ENCODE assay signal across 8 cellular contexts in the genomic region with DNA sequence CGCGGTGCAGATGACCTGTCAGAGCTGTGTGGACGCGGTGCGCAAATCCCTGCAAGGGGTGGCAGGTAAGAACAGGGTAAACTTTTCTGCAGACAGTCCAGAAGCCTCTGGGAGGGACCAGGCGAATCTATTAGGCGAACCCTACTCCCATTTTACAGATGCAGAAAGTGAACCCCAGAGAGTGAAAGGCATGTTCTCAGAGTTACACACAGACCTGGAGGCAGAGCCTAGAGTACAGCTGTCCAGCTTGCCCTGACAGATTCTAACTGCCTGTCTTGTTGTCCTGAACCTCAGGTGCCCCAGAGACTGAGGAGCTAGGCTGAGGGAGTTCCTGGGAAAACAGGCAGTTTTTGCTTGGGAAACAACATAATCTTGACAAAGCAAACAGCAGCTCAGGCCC. TPM values are rescaled to one million over a fixed set of nuclear protein-coding genes. Genes with fewer than 3 reads are reported as not detected.
DNase-seq lines count a peak whose midpoint lies in the region; ATAC-seq and TF ChIP-seq lines count a peak whose summit lies in the region.

No MANE protein-coding gene starts in this region.

- H3K4me1 Mint-ChIP-seq in effector memory CD8-positive, alpha-beta T cell (ENCODE audit: low read depth in 2 of 2), result peaks cover 16 to 35% of the 10 kb centered on the region in 2 donors
- H3K4me1 Mint-ChIP-seq in neural crest cell, result peaks cover 24% of the 10 kb centered on the region

- peaks cover 0 to 29% (median 17%) of the 10 kb centered on the region in 11 experiments; a peak in 17 of 22 replicates for H3K9me3 ChIP-seq in BLaER1 treated with 17β-estradiol and CSF1 and Interleukin-3, amounts not matched to agents 10 nM and 100 nM (replicated peaks in 1 of 11)
- no peaks in the 10 kb centered on the region for H3K9me3 ChIP-seq in Loucy (ENCODE audit: insufficient read depth, low read depth, low read length)

- peak overlapping the region; percentile 98; the same call in 1 of the 2 replicates for H2AFZ ChIP-seq in Loucy (ENCODE audit: low read length)

- no peaks in the 10 kb centered on the region for H3K27me3 Mint-ChIP-seq in effector memory CD8-positive, alpha-beta T cell
- no peaks in the 10 kb centered on the region for H3K27me3 Mint-ChIP-seq in neural crest cell (ENCODE audit: low read depth)

- ATAC-seq in effector memory CD8-positive, alpha-beta T cell (replicated peaks), result no peak
- no peak for ATAC-seq in HG03108 (IDR thresholded peaks at IDR 0.05; ENCODE audit: unreplicated experiment)

- peak overlapping the region; percentile 93 to 96 for H3K4me3 Mint-ChIP-seq in effector memory CD8-positive, alpha-beta T cell
- peak overlapping the region; percentile 96 for H3K4me3 Mint-ChIP-seq in neural crest cell

- H3F3A ChIP-seq in Loucy (ENCODE audit: low read depth), result no peaks in the 10 kb centered on the region

- no peaks in the 10 kb centered on the region for H3K27me3 ChIP-seq in BLaER1 treated with 17β-estradiol and CSF1 and Interleukin-3, amounts not matched to agents 10 nM and 100 nM
- no peaks in the 10 kb centered on the region for H3K27me3 ChIP-seq in Loucy (ENCODE audit: insufficient read depth, low read length, poor library complexity, severe bottlenecking)

- H3K79me2 ChIP-seq in Loucy (ENCODE audit: insufficient read depth, low read length), result peaks cover 10% of the 10 kb centered on the region; the same call in 1 of the 2 replicates

- peak overlapping the region; percentile 97 to 98 for H3K27ac Mint-ChIP-seq in effector memory CD8-positive, alpha-beta T cell
- H3K27ac Mint-ChIP-seq in neural crest cell (ENCODE audit: unreplicated experiment), result peak overlapping the region; percentile 99

- H3K4me2 ChIP-seq in BLaER1 treated with 17β-estradiol and CSF1 and Interleukin-3, amounts not matched to agents 10 nM and 100 nM, result peak overlapping the region; percentile 90 to 99 (median 95)
- H3K4me2 ChIP-seq in Loucy (ENCODE audit: low read depth, low read length, poor library complexity, severe bottlenecking), result peak overlapping the region; percentile 96

- H3K4me1 ChIP-seq in BLaER1 treated with 17β-estradiol and CSF1 and Interleukin-3, amounts not matched to agents 10 nM and 100 nM, result peaks cover 45 to 66% (median 60%) of the 10 kb centered on the region in 10 experiments
- peaks cover 14% of the 10 kb centered on the region for H3K4me1 ChIP-seq in Loucy (ENCODE audit: insufficient read depth, low read length, poor library complexity, severe bottlenecking)

- no peak for TF ChIP-seq CTCF in Loucy (conservative IDR thresholded peaks at IDR 0.05; ENCODE audit: low read length)
- TF ChIP-seq CTCF in neural crest cell (conservative IDR thresholded peaks at IDR 0.05), result no peak

- H3K9me3 Mint-ChIP-seq in effector memory CD8-positive, alpha-beta T cell, result no peaks in the 10 kb centered on the region
- H3K9me3 Mint-ChIP-seq in neural crest cell, result peaks cover 7% of the 10 kb centered on the region

- H3K36me3 Mint-ChIP-seq in effector memory CD8-positive, alpha-beta T cell (ENCODE audit: insufficient read depth), result peaks cover 19% of the 10 kb centered on the region
- peaks cover 4% of the 10 kb centered on the region for H3K36me3 Mint-ChIP-seq in neural crest cell (ENCODE audit: low read depth)

- H4K20me1 ChIP-seq in BLaER1 treated with 17β-estradiol and CSF1 and Interleukin-3, amounts not matched to agents 10 nM and 100 nM, result peaks cover 0 to 16% (median 6%) of the 10 kb centered on the region in 11 experiments; a peak in 7 of 22 replicates
- H4K20me1 ChIP-seq in Loucy (ENCODE audit: insufficient read depth, low read length, poor library complexity, severe bottlenecking), result no peaks in the 10 kb centered on the region

- peak overlapping the region; percentile 61 to 79 (median 71) for H3K4me3 ChIP-seq in BLaER1 treated with 17β-estradiol and CSF1 and Interleukin-3, amounts not matched to agents 10 nM and 100 nM
- peak overlapping the region; percentile 99 for H3K4me3 ChIP-seq in Loucy (ENCODE audit: low read length, poor library complexity, severe bottlenecking)

- no peaks in the 10 kb centered on the region for H3K9me2 ChIP-seq in Loucy (replicated peaks; ENCODE audit: low read depth, low read length)

- peak overlapping the region; percentile 72 to 92 (median 85) for H3K9ac ChIP-seq in BLaER1 treated with 17β-estradiol and CSF1 and Interleukin-3, amounts not matched to agents 10 nM and 100 nM
- peak overlapping the region; percentile 90 for H3K9ac ChIP-seq in Loucy (ENCODE audit: low read depth, low read length, poor library complexity, severe bottlenecking)

- peak overlapping the region; percentile 70 to 89 (median 79) for H3K27ac ChIP-seq in BLaER1 treated with 17β-estradiol and CSF1 and Interleukin-3, amounts not matched to agents 10 nM and 100 nM

- DNase-seq in effector memory CD8-positive, alpha-beta T cell, result no peak
- DNase-seq in neural crest cell (ENCODE audit: low read depth, low spot score) (no peak), NCI-H1436 (lab: John Stamatoyannopoulos, UW) (no peak), DMS53 treated with DMSO at 0.1 percent for 48 hours (lab: John Stamatoyannopoulos, UW; ENCODE audit: unreplicated experiment) (no peak)
- no peak for DNase-seq in stimulated activated CD4-positive, alpha-beta T cell treated with anti-CD3 and anti-CD28 coated beads, Interleukin-2, amount 100 ng/mL, for 24 hours

- H3K36me3 ChIP-seq in BLaER1 treated with 17β-estradiol and CSF1 and Interleukin-3, amounts not matched to agents 10 nM and 100 nM, result peaks cover 0 to 4% (median 0%) of the 10 kb centered on the region in 11 experiments; a peak in 6 of 22 replicates
- no peaks in the 10 kb centered on the region for H3K36me3 ChIP-seq in Loucy (ENCODE audit: insufficient read depth, low read length)

RNA-seq across cellular contexts. Expression of a gene that starts 0.7 kb away (rescaled TPM):
- total RNA-seq in neural crest cell, result 47.2 and 49.8 TPM in 2 replicates

RNA-seq across cellular contexts. Expression of a gene that starts 0.8 kb away (rescaled TPM):
- total RNA-seq in neural crest cell, result 0.93 and 1.1 TPM in 2 replicates

RNA-seq across cellular contexts. Expression of a gene that starts 22.8 kb away (rescaled TPM):
- total RNA-seq in neural crest cell, result 157 and 160 TPM in 2 replicates

RNA-seq across cellular contexts. Expression of a gene that starts 25.2 kb away (rescaled TPM):
- not detected in 2 replicates for total RNA-seq in neural crest cell

RNA-seq across cellular contexts. Expression of a gene that starts 44.9 kb away (rescaled TPM):
- total RNA-seq in neural crest cell, result 268 and 269 TPM in 2 replicates
